ENCODE assay signal across 1 cellular context in the genomic region with DNA sequence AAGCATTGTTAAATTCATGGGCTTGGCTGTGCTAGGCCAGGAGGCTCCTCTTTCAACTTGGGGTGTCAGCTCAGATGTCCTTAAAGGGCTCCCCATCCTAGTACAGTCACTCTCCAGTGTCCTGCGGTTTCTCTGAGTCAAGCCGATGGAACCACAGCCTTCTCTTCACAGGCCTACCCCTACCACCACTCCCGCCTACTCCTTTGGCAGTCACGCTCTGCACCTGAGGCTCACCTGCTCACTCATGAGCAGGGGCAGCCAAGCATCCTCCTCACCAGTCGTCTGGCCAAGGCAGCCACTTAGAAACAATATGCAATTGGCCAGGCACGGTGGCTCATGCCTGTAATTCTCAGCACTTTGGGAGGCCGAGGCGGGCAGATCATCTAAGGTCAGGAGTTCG.
TF ChIP-seq lines count a peak whose summit lies in the region.

No MANE protein-coding gene starts in this region.

TF ChIP-seq in GM23338, 12 proteins besides CTCF, POLR2A, EP300 and RAD21 (continued from another document):
- TF ChIP-seq, protein P1, sequence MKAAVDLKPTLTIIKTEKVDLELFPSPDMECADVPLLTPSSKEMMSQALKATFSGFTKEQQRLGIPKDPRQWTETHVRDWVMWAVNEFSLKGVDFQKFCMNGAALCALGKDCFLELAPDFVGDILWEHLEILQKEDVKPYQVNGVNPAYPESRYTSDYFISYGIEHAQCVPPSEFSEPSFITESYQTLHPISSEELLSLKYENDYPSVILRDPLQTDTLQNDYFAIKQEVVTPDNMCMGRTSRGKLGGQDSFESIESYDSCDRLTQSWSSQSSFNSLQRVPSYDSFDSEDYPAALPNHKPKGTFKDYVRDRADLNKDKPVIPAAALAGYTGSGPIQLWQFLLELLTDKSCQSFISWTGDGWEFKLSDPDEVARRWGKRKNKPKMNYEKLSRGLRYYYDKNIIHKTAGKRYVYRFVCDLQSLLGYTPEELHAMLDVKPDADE (IDR thresholded peaks at IDR 0.05): no peak
- TF ChIP-seq STAT1 (IDR thresholded peaks at IDR 0.05; ENCODE audit: unreplicated experiment): no peak
